Comparison of ENCODE assay signal across 9 cellular contexts in the genomic region with DNA sequence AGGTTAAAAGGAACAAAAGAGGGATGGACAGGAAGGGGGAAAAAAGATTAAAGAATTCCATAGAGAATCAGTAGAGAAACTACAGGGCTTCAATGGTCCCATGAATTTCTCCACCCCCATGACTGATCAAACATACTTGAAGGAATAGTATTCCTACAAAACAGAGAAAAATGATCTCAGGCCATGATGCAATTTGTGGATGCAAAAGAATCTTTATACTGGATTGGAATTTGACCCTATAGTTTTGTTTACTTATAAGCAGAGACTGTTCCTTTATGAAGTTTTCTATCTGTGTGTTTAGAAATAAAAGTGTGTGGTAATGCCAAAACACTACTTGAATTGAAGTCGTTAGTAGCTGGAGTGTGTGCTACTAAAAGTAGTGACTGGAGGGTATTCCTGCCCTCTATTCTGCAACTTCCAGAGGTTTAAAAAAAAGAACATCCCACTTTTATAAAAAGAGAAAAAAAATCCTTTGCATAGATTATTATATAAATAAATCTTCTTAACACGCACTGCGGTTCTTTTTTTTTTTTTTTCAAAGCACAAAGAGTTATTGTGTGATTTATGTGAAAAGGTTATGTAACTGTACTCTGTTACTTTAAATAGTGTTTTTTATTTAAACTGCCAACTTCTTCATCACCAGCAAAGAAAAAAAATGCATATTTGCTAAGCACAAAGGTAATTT.
A peak's percentile ranks its signal among the peaks of the same experiment; 100 is the strongest.
DNase-seq lines count a peak whose midpoint lies in the region; ATAC-seq and TF ChIP-seq lines count a peak whose summit lies in the region.
"Had no signal": no experiment of that assay in that cellular context is flagged by ENCODE, and none has a peak within 500 bp of the region (broad histone marks: within the 10 kb centered on the region; RNA-seq: fewer than 3 reads in every experiment).

No MANE protein-coding gene starts in this region.

- TF ChIP-seq CTCF in psoas muscle (IDR thresholded peaks at IDR 0.05) = no peak

- 24 to 33% (median 31%) methylated on average over 3 of the region's 3 CpGs for WGBS in psoas muscle, 3 donors

- H3K27ac ChIP-seq in epithelial cell of prostate (peak overlapping the region; percentile 0), psoas muscle (peak overlapping the region; percentile 83)

- H3K27me3 ChIP-seq in psoas muscle (ENCODE audit: insufficient read depth in 3 of 3, low read length in 2 of 3) = no peaks in the 10 kb centered on the region
- H3K27me3 ChIP-seq: heart left ventricle had no signal

- no peak overlapping the region for H3K4me3 ChIP-seq in psoas muscle
- H3K4me3 ChIP-seq: heart left ventricle had no signal

- ATAC-seq in psoas muscle (no peak), GM19395 (IDR thresholded peaks at IDR 0.05; ENCODE audit: unreplicated experiment) (no peak), GM18873 (IDR thresholded peaks at IDR 0.05; ENCODE audit: low FRiP score, unreplicated experiment) (no peak), HG03565 (IDR thresholded peaks at IDR 0.05; ENCODE audit: unreplicated experiment) (no peak), GM18861 (IDR thresholded peaks at IDR 0.05; ENCODE audit: unreplicated experiment) (no peak)

- H3K9me3 ChIP-seq in psoas muscle = no peaks in the 10 kb centered on the region
- H3K9me3 ChIP-seq: heart left ventricle had no signal

- peak; percentile 84 for DNase-seq in ELR (ENCODE audit: low read depth)
- peak; percentile 31 to 86 for DNase-seq in NOMO-1 (lab: John Stamatoyannopoulos, UW; ENCODE audit: unreplicated experiment in 2 of 2)
- DNase-seq in epithelial cell of prostate (ENCODE audit: low read depth, low spot score) = no peak
- no peak for DNase-seq in psoas muscle
- DNase-seq: heart left ventricle had no signal

- no peaks in the 10 kb centered on the region for H3K36me3 ChIP-seq in psoas muscle (ENCODE audit: insufficient read depth in 1 of 2, low read depth in 1 of 2)
- H3K36me3 ChIP-seq: heart left ventricle had no signal

- intact Hi-C loops in psoas muscle (cut with DNase I) = loop anchor here in 1 of 2 donors (5.0 to 10.0 kb wide), 3 partner anchors 47 to 396 kb away; no protein-coding TSS in a partner anchor

- H3K4me1 ChIP-seq in psoas muscle = peaks cover 50% of the 10 kb centered on the region

Comparison
In these comparisons a context has a peak if more than half of its experiments do, and no peak if none do; other contexts are left out.
1. DNase-seq: peak in ELR (single experiment) and NOMO-1 (2 of 2); none in epithelial cell of prostate (single experiment) and psoas muscle (0 of 2).